23 cellular contexts compared by ENCODE assay signal in the genomic region with DNA sequence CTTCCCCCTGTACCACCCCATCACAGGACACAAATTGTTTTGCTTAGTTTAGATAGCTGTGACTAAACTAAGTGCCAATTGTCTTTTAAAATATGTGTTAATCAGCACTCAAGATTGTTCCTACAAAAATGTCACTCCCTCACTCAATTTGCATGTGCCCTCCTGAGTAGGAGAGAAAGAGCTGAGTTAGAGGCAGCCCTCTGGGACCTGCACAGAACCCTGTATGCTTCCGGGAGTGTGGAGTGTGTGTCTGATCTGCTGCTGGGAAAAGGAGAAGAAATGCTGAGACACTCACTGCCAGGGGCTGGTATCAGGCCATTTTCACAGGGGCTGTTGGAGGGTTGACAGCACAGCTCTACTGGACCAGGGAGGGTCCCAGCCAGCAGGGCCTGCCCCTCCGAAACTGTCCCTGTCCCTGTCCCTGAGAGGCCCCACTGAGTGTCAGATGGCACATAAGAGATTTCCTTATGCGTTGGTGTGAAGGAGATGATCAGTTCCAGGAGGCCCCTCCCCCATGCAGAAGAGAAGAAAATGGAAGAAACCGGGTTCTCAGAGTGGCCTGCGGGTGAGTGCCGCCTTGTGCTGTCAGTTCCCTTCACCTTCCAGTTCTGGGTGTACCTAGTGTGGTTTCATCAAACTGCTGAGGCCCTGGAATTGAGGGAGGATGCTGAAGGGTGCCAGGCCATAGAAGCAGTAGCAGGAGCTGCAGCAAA.
"Had no signal": no experiment of that assay in that cellular context is flagged by ENCODE, and none has a peak within 500 bp of the region (broad histone marks: within the 10 kb centered on the region; RNA-seq: fewer than 3 reads in every experiment).

No MANE protein-coding gene starts in this region.

- H3K36me3 ChIP-seq: heart left ventricle, lower lobe of right lung, neutrophil, thyroid gland had no signal

- H3K4me3 Mint-ChIP-seq: activated B cell treated with CpG ODN at 0.5 μM for 24 hours; activated CD4-positive, alpha-beta T cell treated with anti-CD3 and anti-CD28 coated beads, Interleukin-2, amount 10 ng/mL, durations not matched to agents 24 days and 14 days; activated CD8-positive, alpha-beta T cell treated with anti-CD3 and anti-CD28 coated beads, Interleukin-2, amount 10 ng/mL, durations not matched to agents 7 days and 5 days; activated naive CD4-positive, alpha-beta T cell treated with anti-CD3 and anti-CD28 coated beads, Interleukin-2, amount 50 U/mL, for 24 hours; central memory CD8-positive, alpha-beta T cell; stimulated activated memory B cell treated with anti-CD40 and anti-IgM and Interleukin-4, amounts not matched to agents 10 μg/mL and 1 μg/mL and 100 μg/mL, for 72 hours had no signal

- H3K4me3 ChIP-seq: body of pancreas, heart left ventricle, lower lobe of right lung, thyroid gland had no signal

- ATAC-seq: activated CD8-positive, alpha-beta T cell treated with anti-CD3 and anti-CD28 coated beads, Interleukin-2, amount 10 ng/mL, durations not matched to agents 7 days and 5 days; body of pancreas; foreskin keratinocyte; heart left ventricle; left cardiac atrium; lower lobe of right lung; stimulated activated memory B cell treated with anti-CD40 and anti-IgM and Interleukin-4, amounts not matched to agents 10 μg/mL and 1 μg/mL and 100 μg/mL, for 72 hours; T-helper 17 cell had no signal

- H3K27ac Mint-ChIP-seq: activated B cell treated with CpG ODN at 0.5 μM for 24 hours; activated CD4-positive, alpha-beta T cell treated with anti-CD3 and anti-CD28 coated beads, Interleukin-2, amount 10 ng/mL, durations not matched to agents 24 days and 14 days; activated CD8-positive, alpha-beta T cell treated with anti-CD3 and anti-CD28 coated beads, Interleukin-2, amount 10 ng/mL, durations not matched to agents 7 days and 5 days; activated naive CD4-positive, alpha-beta T cell treated with anti-CD3 and anti-CD28 coated beads, Interleukin-2, amount 50 U/mL, for 24 hours; stimulated activated memory B cell treated with anti-CD40 and anti-IgM and Interleukin-4, amounts not matched to agents 10 μg/mL and 1 μg/mL and 100 μg/mL, for 72 hours; T-helper 17 cell had no signal

- DNase-seq: activated B cell treated with CpG ODN at 0.5 μM for 24 hours; activated CD4-positive, alpha-beta T cell treated with anti-CD3 and anti-CD28 coated beads, Interleukin-2, amount 10 ng/mL, durations not matched to agents 24 days and 14 days; activated CD8-positive, alpha-beta memory T cell treated with anti-CD3 and anti-CD28 coated beads, Interleukin-2, amount 50 U/mL, for 4 hours; activated CD8-positive, alpha-beta T cell treated with anti-CD3 and anti-CD28 coated beads, Interleukin-2, amount 10 ng/mL, durations not matched to agents 7 days and 5 days; activated effector memory CD4-positive, alpha-beta T cell treated with anti-CD3 and anti-CD28 coated beads, Interleukin-2, amount 50 U/mL, for 16 hours; activated T-cell treated with anti-CD3 and anti-CD28 coated beads, Interleukin-2, amount 50 U/mL, for 48 hours; amniotic stem cell; body of pancreas; effector memory CD4-positive, alpha-beta T cell; foreskin keratinocyte; heart left ventricle; left cardiac atrium; lower lobe of right lung; naive B cell; retina; stimulated activated CD4-positive, alpha-beta T cell treated with anti-CD3 and anti-CD28 coated beads, Interleukin-2, amount 100 ng/mL, for 48 hours; T-helper 17 cell; thyroid gland had no signal

- H3K27me3 ChIP-seq: body of pancreas, foreskin keratinocyte, heart left ventricle, neutrophil, thyroid gland had no signal

- H2AFZ ChIP-seq: parathyroid adenoma had no signal

- H3K79me2 ChIP-seq: parathyroid adenoma had no signal

- H3K4me1 ChIP-seq: body of pancreas, parathyroid adenoma had no signal

- H3K9ac ChIP-seq: parathyroid adenoma had no signal

- H3K27ac ChIP-seq: body of pancreas, foreskin keratinocyte, heart left ventricle, lower lobe of right lung, neutrophil, parathyroid adenoma, thyroid gland had no signal

- H3K9me3 ChIP-seq: body of pancreas, heart left ventricle, lower lobe of right lung, neutrophil, thyroid gland had no signal

- H3K27me3 Mint-ChIP-seq: central memory CD8-positive, alpha-beta T cell; stimulated activated memory B cell treated with anti-CD40 and anti-IgM and Interleukin-4, amounts not matched to agents 10 μg/mL and 1 μg/mL and 100 μg/mL, for 72 hours had no signal

- H3K36me3 Mint-ChIP-seq: activated naive CD4-positive, alpha-beta T cell treated with anti-CD3 and anti-CD28 coated beads, Interleukin-2, amount 50 U/mL, for 24 hours; naive B cell; stimulated activated memory B cell treated with anti-CD40 and anti-IgM and Interleukin-4, amounts not matched to agents 10 μg/mL and 1 μg/mL and 100 μg/mL, for 72 hours had no signal

- H3K4me1 Mint-ChIP-seq: stimulated activated memory B cell treated with anti-CD40 and anti-IgM and Interleukin-4, amounts not matched to agents 10 μg/mL and 1 μg/mL and 100 μg/mL, for 72 hours had no signal

- H3K9me3 Mint-ChIP-seq: activated B cell treated with CpG ODN at 0.5 μM for 24 hours; activated CD4-positive, alpha-beta T cell treated with anti-CD3 and anti-CD28 coated beads, Interleukin-2, amount 10 ng/mL, durations not matched to agents 24 days and 14 days; activated naive CD4-positive, alpha-beta T cell treated with anti-CD3 and anti-CD28 coated beads, Interleukin-2, amount 50 U/mL, for 24 hours; central memory CD8-positive, alpha-beta T cell; stimulated activated memory B cell treated with anti-CD40 and anti-IgM and Interleukin-4, amounts not matched to agents 10 μg/mL and 1 μg/mL and 100 μg/mL, for 72 hours had no signal
